ENCODE assay signal across 1 cellular context in the genomic region with DNA sequence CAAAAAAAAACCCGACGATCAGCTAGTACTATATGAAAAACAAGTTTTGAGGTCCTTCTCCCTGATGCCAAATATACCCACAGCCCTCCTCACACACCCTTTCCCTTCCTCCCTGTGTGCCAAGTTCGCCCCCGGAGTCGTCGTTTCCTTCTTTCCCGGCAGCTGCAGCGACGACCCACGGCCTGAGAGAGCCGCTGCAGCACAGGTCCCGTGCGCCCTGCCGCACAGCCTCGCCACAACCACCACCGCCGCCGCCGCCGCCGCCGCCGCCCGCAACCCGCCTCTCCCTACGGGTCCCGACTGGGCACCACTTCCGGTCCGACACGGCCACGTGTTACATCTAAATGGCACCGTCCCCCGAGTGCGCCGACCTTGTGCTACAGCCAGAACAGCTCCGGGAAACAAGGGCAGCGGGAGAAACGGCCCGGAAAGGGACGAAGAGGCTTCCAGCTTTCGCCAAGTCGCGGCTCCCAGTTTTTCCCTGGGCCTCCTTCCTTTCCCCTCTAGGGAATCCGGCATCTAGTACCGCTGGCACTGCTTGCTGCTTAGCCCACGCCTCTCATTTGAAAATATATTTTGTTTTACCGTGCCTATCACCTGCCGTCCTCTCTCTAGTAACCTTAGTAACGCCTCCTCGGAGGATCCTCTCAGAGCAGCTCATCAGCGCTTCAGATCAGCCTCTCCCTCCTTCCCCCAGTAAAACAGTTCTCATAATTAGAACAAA.
A peak's percentile ranks its signal among the peaks of the same experiment; 100 is the strongest.
TF ChIP-seq lines count a peak whose summit lies in the region.

A gene with protein sequence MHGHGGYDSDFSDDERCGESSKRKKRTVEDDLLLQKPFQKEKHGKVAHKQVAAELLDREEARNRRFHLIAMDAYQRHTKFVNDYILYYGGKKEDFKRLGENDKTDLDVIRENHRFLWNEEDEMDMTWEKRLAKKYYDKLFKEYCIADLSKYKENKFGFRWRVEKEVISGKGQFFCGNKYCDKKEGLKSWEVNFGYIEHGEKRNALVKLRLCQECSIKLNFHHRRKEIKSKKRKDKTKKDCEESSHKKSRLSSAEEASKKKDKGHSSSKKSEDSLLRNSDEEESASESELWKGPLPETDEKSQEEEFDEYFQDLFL (minus strand): TSS at position 315 of the 724 bp plus-strand sequence. CDS start 2,486 bp downstream, outside the sequence.

TF ChIP-seq in K562, 482 proteins besides CTCF, POLR2A, EP300 and RAD21 (continued from another document):
- TF ChIP-seq, protein P1, sequence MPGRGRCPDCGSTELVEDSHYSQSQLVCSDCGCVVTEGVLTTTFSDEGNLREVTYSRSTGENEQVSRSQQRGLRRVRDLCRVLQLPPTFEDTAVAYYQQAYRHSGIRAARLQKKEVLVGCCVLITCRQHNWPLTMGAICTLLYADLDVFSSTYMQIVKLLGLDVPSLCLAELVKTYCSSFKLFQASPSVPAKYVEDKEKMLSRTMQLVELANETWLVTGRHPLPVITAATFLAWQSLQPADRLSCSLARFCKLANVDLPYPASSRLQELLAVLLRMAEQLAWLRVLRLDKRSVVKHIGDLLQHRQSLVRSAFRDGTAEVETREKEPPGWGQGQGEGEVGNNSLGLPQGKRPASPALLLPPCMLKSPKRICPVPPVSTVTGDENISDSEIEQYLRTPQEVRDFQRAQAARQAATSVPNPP (IDR thresholded peaks at IDR 0.05; ENCODE audit: borderline replicate concordance, insufficient read depth, insufficient read length) = no peak
- TF ChIP-seq SMARCE1 (IDR thresholded peaks at IDR 0.05) = peak; percentile 46
- TF ChIP-seq ZFPM2 (CRISPR knock-in tag; IDR thresholded peaks at IDR 0.05) = no peak
- peak; percentile 53; the same call in 1 of the 2 replicates for TF ChIP-seq LCOR (CRISPR knock-in tag; IDR thresholded peaks at IDR 0.05)
- no peak for TF ChIP-seq CHD1 (IDR thresholded peaks at IDR 0.05; ENCODE audit: low read length)
- TF ChIP-seq, protein P2, sequence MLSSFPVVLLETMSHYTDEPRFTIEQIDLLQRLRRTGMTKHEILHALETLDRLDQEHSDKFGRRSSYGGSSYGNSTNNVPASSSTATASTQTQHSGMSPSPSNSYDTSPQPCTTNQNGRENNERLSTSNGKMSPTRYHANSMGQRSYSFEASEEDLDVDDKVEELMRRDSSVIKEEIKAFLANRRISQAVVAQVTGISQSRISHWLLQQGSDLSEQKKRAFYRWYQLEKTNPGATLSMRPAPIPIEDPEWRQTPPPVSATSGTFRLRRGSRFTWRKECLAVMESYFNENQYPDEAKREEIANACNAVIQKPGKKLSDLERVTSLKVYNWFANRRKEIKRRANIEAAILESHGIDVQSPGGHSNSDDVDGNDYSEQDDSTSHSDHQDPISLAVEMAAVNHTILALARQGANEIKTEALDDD (IDR thresholded peaks at IDR 0.05) = no peak
- TF ChIP-seq EGR1 (conservative IDR thresholded peaks at IDR 0.05) = peak; percentile 60
- TF ChIP-seq CHCHD3 (CRISPR knock-in tag; IDR thresholded peaks at IDR 0.05) = no peak
- peak; percentile 82 for TF ChIP-seq RBFOX2 (IDR thresholded peaks at IDR 0.05; ENCODE audit: low read depth, low read length)
- peak; percentile 59; the same call in 1 of the 2 replicates for TF ChIP-seq ELF1 (tag; IDR thresholded peaks at IDR 0.05)
- TF ChIP-seq POU5F1 (IDR thresholded peaks at IDR 0.05; ENCODE audit: borderline replicate concordance, low read depth, low read length, partially characterized antibody) = peak; percentile 41
- TF ChIP-seq SMARCB1 (IDR thresholded peaks at IDR 0.05; ENCODE audit: insufficient read length, low read depth) = no peak
- no peak for TF ChIP-seq TCF7L2 (IDR thresholded peaks at IDR 0.05; ENCODE audit: low read depth, low read length)
- TF ChIP-seq, protein P3, sequence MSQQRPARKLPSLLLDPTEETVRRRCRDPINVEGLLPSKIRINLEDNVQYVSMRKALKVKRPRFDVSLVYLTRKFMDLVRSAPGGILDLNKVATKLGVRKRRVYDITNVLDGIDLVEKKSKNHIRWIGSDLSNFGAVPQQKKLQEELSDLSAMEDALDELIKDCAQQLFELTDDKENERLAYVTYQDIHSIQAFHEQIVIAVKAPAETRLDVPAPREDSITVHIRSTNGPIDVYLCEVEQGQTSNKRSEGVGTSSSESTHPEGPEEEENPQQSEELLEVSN (IDR thresholded peaks at IDR 0.05; ENCODE audit: borderline replicate concordance in 1 of 2, extremely low read depth in 1 of 2, insufficient read depth in 1 of 2, insufficient read length in 1 of 2, low read depth in 1 of 2, low read length in 1 of 2, poor library complexity in 1 of 2, severe bottlenecking in 1 of 2) = peak in 1 of 2 experiments; percentile 44
- TF ChIP-seq POLR2H (tag; IDR thresholded peaks at IDR 0.05; ENCODE audit: low read depth) = no peak
- peak; percentile 98 for TF ChIP-seq XRCC5 (IDR thresholded peaks at IDR 0.05; ENCODE audit: low read depth, low read length)
- no peak for TF ChIP-seq ZBTB7A (IDR thresholded peaks at IDR 0.05; ENCODE audit: borderline replicate concordance, control insufficient read depth, low read depth, low read length)
- peak; percentile 83 for TF ChIP-seq RFX1 (IDR thresholded peaks at IDR 0.05)
- TF ChIP-seq TOE1 (IDR thresholded peaks at IDR 0.05; ENCODE audit: borderline replicate concordance) = peak; percentile 83
- TF ChIP-seq TOE1 (CRISPR knock-in tag; IDR thresholded peaks at IDR 0.05; ENCODE audit: borderline replicate concordance, low read depth) = no peak
- 0 out of 2 replicates have a peak, but pooled peaks have one; percentile 25 for TF ChIP-seq ATF1 (CRISPR knock-in tag; IDR thresholded peaks at IDR 0.05)
- TF ChIP-seq ATF1 (tag; IDR thresholded peaks at IDR 0.05) = peak; percentile 73
- no peak for TF ChIP-seq RBM17 (IDR thresholded peaks at IDR 0.05; ENCODE audit: borderline replicate concordance, low read depth, low read length)
- TF ChIP-seq DIDO1 (tag; IDR thresholded peaks at IDR 0.05; ENCODE audit: low read depth) = peak; percentile 90
- peak; percentile 78 for TF ChIP-seq PHF8 (IDR thresholded peaks at IDR 0.05; ENCODE audit: borderline replicate concordance, low read length)
- TF ChIP-seq ZNF197 (CRISPR knock-in tag; IDR thresholded peaks at IDR 0.05; ENCODE audit: low read depth) = peak; percentile 44; the same call in 1 of the 2 replicates
- TF ChIP-seq GABPB2 (CRISPR knock-in tag; conservative IDR thresholded peaks at IDR 0.05) = no peak
- TF ChIP-seq, protein P4, sequence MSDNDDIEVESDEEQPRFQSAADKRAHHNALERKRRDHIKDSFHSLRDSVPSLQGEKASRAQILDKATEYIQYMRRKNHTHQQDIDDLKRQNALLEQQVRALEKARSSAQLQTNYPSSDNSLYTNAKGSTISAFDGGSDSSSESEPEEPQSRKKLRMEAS (CRISPR knock-in tag; IDR thresholded peaks at IDR 0.05) = peak; percentile 79
- no peak for TF ChIP-seq PPARD (CRISPR knock-in tag; IDR thresholded peaks at IDR 0.05)
- peak; percentile 80 for TF ChIP-seq TBP (optimal IDR thresholded peaks at IDR 0.05; ENCODE audit: low read depth, low read length)
- no peak for TF ChIP-seq NFXL1 (CRISPR knock-in tag; IDR thresholded peaks at IDR 0.05)
- no peak for TF ChIP-seq MECOM (CRISPR knock-in tag; IDR thresholded peaks at IDR 0.05)
- TF ChIP-seq, protein P5, sequence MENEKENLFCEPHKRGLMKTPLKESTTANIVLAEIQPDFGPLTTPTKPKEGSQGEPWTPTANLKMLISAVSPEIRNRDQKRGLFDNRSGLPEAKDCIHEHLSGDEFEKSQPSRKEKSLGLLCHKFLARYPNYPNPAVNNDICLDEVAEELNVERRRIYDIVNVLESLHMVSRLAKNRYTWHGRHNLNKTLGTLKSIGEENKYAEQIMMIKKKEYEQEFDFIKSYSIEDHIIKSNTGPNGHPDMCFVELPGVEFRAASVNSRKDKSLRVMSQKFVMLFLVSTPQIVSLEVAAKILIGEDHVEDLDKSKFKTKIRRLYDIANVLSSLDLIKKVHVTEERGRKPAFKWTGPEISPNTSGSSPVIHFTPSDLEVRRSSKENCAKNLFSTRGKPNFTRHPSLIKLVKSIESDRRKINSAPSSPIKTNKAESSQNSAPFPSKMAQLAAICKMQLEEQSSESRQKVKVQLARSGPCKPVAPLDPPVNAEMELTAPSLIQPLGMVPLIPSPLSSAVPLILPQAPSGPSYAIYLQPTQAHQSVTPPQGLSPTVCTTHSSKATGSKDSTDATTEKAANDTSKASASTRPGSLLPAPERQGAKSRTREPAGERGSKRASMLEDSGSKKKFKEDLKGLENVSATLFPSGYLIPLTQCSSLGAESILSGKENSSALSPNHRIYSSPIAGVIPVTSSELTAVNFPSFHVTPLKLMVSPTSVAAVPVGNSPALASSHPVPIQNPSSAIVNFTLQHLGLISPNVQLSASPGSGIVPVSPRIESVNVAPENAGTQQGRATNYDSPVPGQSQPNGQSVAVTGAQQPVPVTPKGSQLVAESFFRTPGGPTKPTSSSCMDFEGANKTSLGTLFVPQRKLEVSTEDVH (IDR thresholded peaks at IDR 0.05; ENCODE audit: low read depth, partially characterized antibody) = peak; percentile 72
- TF ChIP-seq RB1 (IDR thresholded peaks at IDR 0.05; ENCODE audit: low read depth) = peak; percentile 88
- TF ChIP-seq, protein P6, sequence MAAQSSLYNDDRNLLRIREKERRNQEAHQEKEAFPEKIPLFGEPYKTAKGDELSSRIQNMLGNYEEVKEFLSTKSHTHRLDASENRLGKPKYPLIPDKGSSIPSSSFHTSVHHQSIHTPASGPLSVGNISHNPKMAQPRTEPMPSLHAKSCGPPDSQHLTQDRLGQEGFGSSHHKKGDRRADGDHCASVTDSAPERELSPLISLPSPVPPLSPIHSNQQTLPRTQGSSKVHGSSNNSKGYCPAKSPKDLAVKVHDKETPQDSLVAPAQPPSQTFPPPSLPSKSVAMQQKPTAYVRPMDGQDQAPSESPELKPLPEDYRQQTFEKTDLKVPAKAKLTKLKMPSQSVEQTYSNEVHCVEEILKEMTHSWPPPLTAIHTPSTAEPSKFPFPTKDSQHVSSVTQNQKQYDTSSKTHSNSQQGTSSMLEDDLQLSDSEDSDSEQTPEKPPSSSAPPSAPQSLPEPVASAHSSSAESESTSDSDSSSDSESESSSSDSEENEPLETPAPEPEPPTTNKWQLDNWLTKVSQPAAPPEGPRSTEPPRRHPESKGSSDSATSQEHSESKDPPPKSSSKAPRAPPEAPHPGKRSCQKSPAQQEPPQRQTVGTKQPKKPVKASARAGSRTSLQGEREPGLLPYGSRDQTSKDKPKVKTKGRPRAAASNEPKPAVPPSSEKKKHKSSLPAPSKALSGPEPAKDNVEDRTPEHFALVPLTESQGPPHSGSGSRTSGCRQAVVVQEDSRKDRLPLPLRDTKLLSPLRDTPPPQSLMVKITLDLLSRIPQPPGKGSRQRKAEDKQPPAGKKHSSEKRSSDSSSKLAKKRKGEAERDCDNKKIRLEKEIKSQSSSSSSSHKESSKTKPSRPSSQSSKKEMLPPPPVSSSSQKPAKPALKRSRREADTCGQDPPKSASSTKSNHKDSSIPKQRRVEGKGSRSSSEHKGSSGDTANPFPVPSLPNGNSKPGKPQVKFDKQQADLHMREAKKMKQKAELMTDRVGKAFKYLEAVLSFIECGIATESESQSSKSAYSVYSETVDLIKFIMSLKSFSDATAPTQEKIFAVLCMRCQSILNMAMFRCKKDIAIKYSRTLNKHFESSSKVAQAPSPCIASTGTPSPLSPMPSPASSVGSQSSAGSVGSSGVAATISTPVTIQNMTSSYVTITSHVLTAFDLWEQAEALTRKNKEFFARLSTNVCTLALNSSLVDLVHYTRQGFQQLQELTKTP (IDR thresholded peaks at IDR 0.05; ENCODE audit: low read depth in 1 of 2, partially characterized antibody in 2 of 2) = no peak
- no peak; the same call in 1 of the 2 replicates for TF ChIP-seq TEAD4 (IDR thresholded peaks at IDR 0.05; ENCODE audit: low read length)
- no peak for TF ChIP-seq TEAD4 (CRISPR knock-in tag; IDR thresholded peaks at IDR 0.05; ENCODE audit: borderline replicate concordance)
- no peak for TF ChIP-seq ZSCAN29 (IDR thresholded peaks at IDR 0.05)
- peak; percentile 22; the same call in 1 of the 2 replicates for TF ChIP-seq RAD51 (IDR thresholded peaks at IDR 0.05; ENCODE audit: borderline replicate concordance, low read depth)
- no peak for TF ChIP-seq IFI16 (CRISPR knock-in tag; IDR thresholded peaks at IDR 0.05)
